8 cellular contexts compared by ENCODE assay signal in the genomic region with DNA sequence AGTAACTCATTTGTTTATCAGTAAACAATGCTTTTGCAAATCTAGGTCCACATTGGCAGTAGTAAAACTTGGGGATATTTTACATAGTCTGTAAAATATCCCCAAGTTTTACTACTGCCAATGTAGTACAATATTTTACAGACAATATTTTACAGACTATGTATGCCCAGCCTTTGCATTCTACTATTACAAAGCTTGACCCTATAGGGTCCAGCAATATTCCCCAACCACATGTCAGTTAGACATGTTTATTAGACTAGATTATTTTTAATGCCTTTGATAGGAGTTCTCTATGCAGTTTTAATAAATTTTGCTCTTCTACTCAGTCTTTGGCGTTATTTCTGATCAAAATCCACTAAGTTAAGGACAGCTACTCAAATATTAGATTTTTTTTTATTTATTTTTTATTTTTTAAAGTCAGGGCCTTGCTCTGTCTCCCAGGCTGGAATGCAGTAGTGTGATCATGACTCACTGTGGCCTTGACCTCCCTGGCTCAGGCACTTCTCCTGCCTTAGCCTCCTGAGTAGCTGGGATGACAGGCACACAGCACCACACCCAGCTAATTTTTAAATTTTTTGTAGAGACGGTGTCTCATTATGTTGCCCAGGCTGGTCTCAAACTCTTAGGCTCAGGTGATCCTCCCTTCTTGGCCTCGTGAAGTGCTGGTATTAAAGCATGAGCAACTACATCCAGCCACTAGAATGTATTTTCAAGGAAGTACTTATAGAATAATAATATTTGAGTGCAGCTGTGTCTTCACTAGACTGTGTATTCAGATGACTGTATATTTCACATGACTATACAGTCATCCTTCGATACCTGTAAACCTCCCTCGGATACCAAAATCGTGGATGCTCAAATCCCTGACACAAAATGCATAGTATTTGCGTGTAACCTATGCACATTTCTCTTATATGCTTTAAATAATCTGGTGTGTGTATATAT. TPM values are rescaled to one million over a fixed set of nuclear protein-coding genes. Genes with fewer than 3 reads are reported as not detected.
DNase-seq lines count a peak whose midpoint lies in the region; ATAC-seq, FAIRE-seq and TF ChIP-seq lines count a peak whose summit lies in the region.
"Had no signal": no experiment of that assay in that cellular context is flagged by ENCODE, and none has a peak within 500 bp of the region (broad histone marks: within the 10 kb centered on the region; RNA-seq: fewer than 3 reads in every experiment).

No MANE protein-coding gene starts in this region.

- TF ChIP-seq POLR2A in HepG2 (IDR thresholded peaks at IDR 0.05; ENCODE audit: insufficient read depth in 1 of 2, low read depth in 2 of 2, low read length in 2 of 2) (no peak), transverse colon (IDR thresholded peaks at IDR 0.05) (no peak)

- H3K27me3 Mint-ChIP-seq in central memory CD8-positive, alpha-beta T cell: no peaks in the 10 kb centered on the region

- TF ChIP-seq EP300 in HepG2 (IDR thresholded peaks at IDR 0.05; ENCODE audit: low read depth in 2 of 2, low read length in 2 of 2) (peak in 1 of 2 experiments; percentile 31; a peak in 1 of 4 replicates), HepG2 (CRISPR knock-in tag; IDR thresholded peaks at IDR 0.05; ENCODE audit: borderline replicate concordance) (no peak), transverse colon (IDR thresholded peaks at IDR 0.05; ENCODE audit: low read depth) (no peak)

- H3K9ac ChIP-seq in HepG2 (ENCODE audit: insufficient read depth, low read depth, low read length): no peak overlapping the region

- intact Hi-C loops in HepG2 (cut with micrococcal nuclease; ENCODE audit: unreplicated experiment): loop anchor here (2.0 kb wide), 1 partner anchor 14 kb away; no protein-coding TSS in a partner anchor
- intact Hi-C loops in transverse colon (cut with DNase I; ENCODE audit: low total_unique reads): no loop called here

- H3K27ac ChIP-seq in HepG2 (ENCODE audit: extremely low read length, insufficient read depth, low read length): peak overlapping the region; percentile 59
- peak overlapping the region; percentile 32 to 50 (median 46) for H3K27ac ChIP-seq in transverse colon

- H3K4me1 ChIP-seq in HepG2 (ENCODE audit: insufficient read depth, low read length) (peaks cover 47% of the 10 kb centered on the region), transverse colon (peaks cover 0 to 52% (median 9%) of the 10 kb centered on the region in 4 donors)

- in situ Hi-C loops in HepG2 (cut with HindIII; ENCODE audit: extremely low pct_ligation_motif_present, low pct_unique_long_range_greater_than_20kb): loop anchor here (25.0 kb wide), 1 partner anchor 468 kb away; no protein-coding TSS in a partner anchor
- in situ Hi-C loops in transverse colon (cut with MboI; ENCODE audit: low pct_ligation_motif_present in 1 of 4, low pct_unique_long_range_greater_than_20kb in 1 of 4, low sequenced_read_pairs in 3 of 4): no loop called here

- H3K36me3 Mint-ChIP-seq in central memory CD8-positive, alpha-beta T cell (ENCODE audit: insufficient read depth): peaks cover 48% of the 10 kb centered on the region
- H3K36me3 Mint-ChIP-seq in stimulated activated effector memory CD8-positive, alpha-beta T cell treated with anti-CD3 and anti-CD28 coated beads, Interleukin-12 subunit alpha, Interleukin-12 subunit beta, amount 100 ng/mL, for 72 hours: peaks cover 96% of the 10 kb centered on the region

- no peak for TF ChIP-seq RAD21 in HepG2 (CRISPR knock-in tag; IDR thresholded peaks at IDR 0.05)

- no TSS peak for BruUV-seq in HepG2 (replicated peaks; lab: Mats Ljungman, UMichigan)

- H3K36me3 ChIP-seq in HepG2 (replicated peaks in 1 of 2; ENCODE audit: control insufficient read depth in 1 of 2, insufficient read depth in 2 of 2, low read length in 2 of 2) (peaks cover 4 to 32% of the 10 kb centered on the region in 2 experiments), transverse colon (peaks cover 0 to 35% (median 13%) of the 10 kb centered on the region in 4 donors)

- H3K4me1 Mint-ChIP-seq in central memory CD8-positive, alpha-beta T cell: peaks cover 71% of the 10 kb centered on the region
- H3K4me1 Mint-ChIP-seq in stimulated activated effector memory CD8-positive, alpha-beta T cell treated with anti-CD3 and anti-CD28 coated beads, Interleukin-12 subunit alpha, Interleukin-12 subunit beta, amount 100 ng/mL, for 72 hours: peaks cover 41% of the 10 kb centered on the region

- ATAC-seq in central memory CD8-positive, alpha-beta T cell (replicated peaks; ENCODE audit: extremely low read depth, poor library complexity, severe bottlenecking): no peak
- ATAC-seq in HepG2: peak; percentile 95
- no peak for ATAC-seq in stimulated activated effector memory CD8-positive, alpha-beta T cell treated with anti-CD3 and anti-CD28 coated beads, Interleukin-12 subunit alpha, Interleukin-12 subunit beta, amount 100 ng/mL, for 72 hours

- H3K9me3 ChIP-seq in HepG2 (ENCODE audit: low read length) (no peaks in the 10 kb centered on the region), transverse colon (no peaks in the 10 kb centered on the region)

- H3K4me2 ChIP-seq in HepG2 (ENCODE audit: low read depth, low read length): no peak overlapping the region

- no peaks in the 10 kb centered on the region for H3K9me3 Mint-ChIP-seq in central memory CD8-positive, alpha-beta T cell
- no peaks in the 10 kb centered on the region for H3K9me3 Mint-ChIP-seq in stimulated activated effector memory CD8-positive, alpha-beta T cell treated with anti-CD3 and anti-CD28 coated beads, Interleukin-12 subunit alpha, Interleukin-12 subunit beta, amount 100 ng/mL, for 72 hours

- POLR2A ChIA-PET in HepG2 (lab: Yijun Ruan, JAX): interaction anchor here (1.5 to 1.7 kb wide), 3 partner anchors 11 to 20 kb away, joined by 8 to 19 read pairs (median 14); partner anchors contain the start of genes DNAI4 and MIER1

- H3K4me3 Mint-ChIP-seq in central memory CD8-positive, alpha-beta T cell: no peak overlapping the region
- H3K4me3 Mint-ChIP-seq in stimulated activated effector memory CD8-positive, alpha-beta T cell treated with anti-CD3 and anti-CD28 coated beads, Interleukin-12 subunit alpha, Interleukin-12 subunit beta, amount 100 ng/mL, for 72 hours: no peak overlapping the region

- CTCF ChIA-PET in HepG2 (lab: Yijun Ruan, JAX; ENCODE audit: low intra/inter-chr PET ratio, low total read pairs): no interaction called here

- peak overlapping the region; percentile 12 for H3K27ac Mint-ChIP-seq in central memory CD8-positive, alpha-beta T cell (ENCODE audit: low read depth)
- H3K27ac Mint-ChIP-seq in stimulated activated effector memory CD8-positive, alpha-beta T cell treated with anti-CD3 and anti-CD28 coated beads, Interleukin-12 subunit alpha, Interleukin-12 subunit beta, amount 100 ng/mL, for 72 hours: no peak overlapping the region

- H4K20me1 ChIP-seq in HepG2 (ENCODE audit: insufficient read depth, low read length): no peaks in the 10 kb centered on the region; the same call in none of the 2 replicates

- H3K27me3 ChIP-seq in HepG2 (ENCODE audit: control insufficient read depth in 1 of 2, insufficient read depth in 2 of 2, low read length in 2 of 2) (no peaks in the 10 kb centered on the region), transverse colon (no peaks in the 10 kb centered on the region)

- TF ChIP-seq CTCF in HepG2 (CRISPR knock-in tag; IDR thresholded peaks at IDR 0.05) (no peak), transverse colon (IDR thresholded peaks at IDR 0.05) (no peak)

- no peak for FAIRE-seq in HepG2 (lab: Jason Lieb, UNC)
- no peak for FAIRE-seq in HTR-8/SVneo (lab: Jason Lieb, UNC)

- H3K4me3 ChIP-seq in HepG2 (replicated peaks in 1 of 3; ENCODE audit: insufficient read depth in 1 of 3, low read depth in 2 of 3, low read length in 3 of 3) (no peak overlapping the region), transverse colon (no peak overlapping the region)

- DNase-seq in M059J (ENCODE audit: low read depth) (peak; percentile 86), HepG2 (ENCODE audit: low spot score) (peak; percentile 79), transverse colon (peak; percentile 38), HTR-8/SVneo (ENCODE audit: insufficient read length, low spot score) (no peak), activated T-cell treated with anti-CD3 and anti-CD28 coated beads for 4 hours (no peak)
- DNase-seq in central memory CD8-positive, alpha-beta T cell (ENCODE audit: low spot score in 2 of 2): no peak
- DNase-seq in stimulated activated effector memory CD8-positive, alpha-beta T cell treated with anti-CD3 and anti-CD28 coated beads, Interleukin-12 subunit alpha, Interleukin-12 subunit beta, amount 100 ng/mL, for 72 hours (ENCODE audit: low spot score in 2 of 2): no peak
- DNase-seq: activated CD4-positive, alpha-beta T cell treated with anti-CD3 and anti-CD28 coated beads for 48 hours had no signal

- peaks cover 46% of the 10 kb centered on the region for H3K79me2 ChIP-seq in HepG2 (ENCODE audit: insufficient read depth, low read length)

- H2AFZ ChIP-seq in HepG2 (ENCODE audit: low read length): no peak overlapping the region

- WGBS in HepG2 (ENCODE audit: low lambda C conversion rate): 72% methylated on average over 7 of the region's 7 CpGs
- WGBS in transverse colon (ENCODE audit: low coverage in 1 of 2), 2 donors: 84 to 87% methylated on average over 7 of the region's 7 CpGs

RNA-seq across cellular contexts. Expression of gene MIER1, which starts 19.8 kb away (rescaled TPM):
- total RNA-seq in M059J (2014; rRNA removed; shearing (Covaris generic)): 20.2 and 26.3 TPM in 2 replicates
- 30.4 and 49.3 TPM in 2 replicates for total RNA-seq in HepG2 (2016; rRNA removed; fragmentation: Illumina TruSeq; extraction: Trizol)
- total RNA-seq in HepG2 (2016; cell fraction: cytosol; rRNA removed; fragmentation: Illumina TruSeq; extraction: Trizol; ENCODE audit: low read depth): 21.3 and 23.1 TPM in 2 replicates
- total RNA-seq in HepG2 (2016; cell fraction: insoluble cytoplasmic fraction; rRNA removed; fragmentation: Illumina TruSeq; extraction: Trizol): 29.2 and 46.7 TPM in 2 replicates
- total RNA-seq in HepG2 (2016; cell fraction: membrane; rRNA removed; fragmentation: Illumina TruSeq; extraction: Trizol): 20.0 and 23.3 TPM in 2 replicates
- 27.6 and 28.7 TPM in 2 replicates for total RNA-seq in HepG2 (2016; cell fraction: nucleus; rRNA removed; fragmentation: Illumina TruSeq; extraction: Trizol)
- polyA plus RNA-seq in HepG2 (2011; rRNA removed): 5.8 and 7.0 TPM in 2 replicates
- 2.4 and 3.9 TPM in 2 replicates for polyA plus RNA-seq in HepG2 (2011; cell fraction: cytosol; rRNA removed)
- polyA plus RNA-seq in HepG2 (2011; cell fraction: nucleus; rRNA removed): 3.5 and 4.5 TPM in 2 replicates
- 9.4 and 12.5 TPM in 2 replicates for polyA plus RNA-seq in HepG2 (2012)
- 2.3 and 2.4 TPM in 2 replicates for polyA plus RNA-seq in HepG2 (2016; cell fraction: cytosol; fragmentation: Illumina TruSeq; extraction: Trizol; ENCODE audit: low read depth)
- polyA plus RNA-seq in HepG2 (2016; cell fraction: insoluble cytoplasmic fraction; fragmentation: Illumina TruSeq; extraction: Trizol; ENCODE audit: low read depth): 24.6 and 29.2 TPM in 2 replicates
- 6.4 and 6.7 TPM in 2 replicates for polyA plus RNA-seq in HepG2 (2016; cell fraction: membrane; fragmentation: Illumina TruSeq; extraction: Trizol; ENCODE audit: low read depth)
- 21.5 and 24.2 TPM in 2 replicates for polyA plus RNA-seq in HepG2 (2016; cell fraction: nucleus; fragmentation: Illumina TruSeq; extraction: Trizol; ENCODE audit: insufficient read depth, low read depth)
- polyA minus RNA-seq in HepG2 (2011; rRNA and poly(A)+ RNA removed; ENCODE audit: low replicate concordance): 7.4 and 14.2 TPM in 2 replicates
- 18.3 and 20.1 TPM in 2 replicates for polyA minus RNA-seq in HepG2 (2011; cell fraction: cytosol; rRNA and poly(A)+ RNA removed)
- 51.3 and 53.3 TPM in 2 replicates for polyA minus RNA-seq in HepG2 (2011; cell fraction: nucleus; rRNA and poly(A)+ RNA removed)
- total RNA-seq in transverse colon: 10 to 100 TPM; 32.6 to 85.7 (median 65.2) TPM

RNA-seq across cellular contexts. Expression of gene DNAI4, which starts 19.9 kb away (rescaled TPM):
- total RNA-seq in M059J (2014; rRNA removed; shearing (Covaris generic)): 4.3 and 5.9 TPM in 2 replicates
- total RNA-seq in HepG2 (2016; rRNA removed; fragmentation: Illumina TruSeq; extraction: Trizol) (0.04 and 0.38 TPM in 2 replicates), transverse colon (10 to 100 TPM in 2 of 4 donors, 1 to 10 TPM in 2; 6.2 to 26.5 (median 16.8) TPM)
- total RNA-seq in HepG2 (2016; cell fraction: cytosol; rRNA removed; fragmentation: Illumina TruSeq; extraction: Trizol; ENCODE audit: low read depth): 1.8 and 4.7 TPM in 2 replicates
- total RNA-seq in HepG2 (2016; cell fraction: insoluble cytoplasmic fraction; rRNA removed; fragmentation: Illumina TruSeq; extraction: Trizol): 0.33 and 2.4 TPM in 2 replicates
- 0.69 and 0.80 TPM in 2 replicates for total RNA-seq in HepG2 (2016; cell fraction: membrane; rRNA removed; fragmentation: Illumina TruSeq; extraction: Trizol)
- 3.9 and 6.5 TPM in 2 replicates for total RNA-seq in HepG2 (2016; cell fraction: nucleus; rRNA removed; fragmentation: Illumina TruSeq; extraction: Trizol)
- polyA plus RNA-seq in HepG2 (2011; rRNA removed): 0.08 and 0.25 TPM in 2 replicates
- polyA plus RNA-seq in HepG2 (2011; cell fraction: cytosol; rRNA removed): 0.08 and 0.15 TPM in 2 replicates
- 0.02 and 0.16 TPM in 2 replicates for polyA plus RNA-seq in HepG2 (2011; cell fraction: nucleus; rRNA removed)
- 0.24 and 2.1 TPM in 2 replicates for polyA plus RNA-seq in HepG2 (2012)
- polyA plus RNA-seq in HepG2 (2016; cell fraction: cytosol; fragmentation: Illumina TruSeq; extraction: Trizol; ENCODE audit: low read depth): 0.80 and 2.0 TPM in 2 replicates
- polyA plus RNA-seq in HepG2 (2016; cell fraction: insoluble cytoplasmic fraction; fragmentation: Illumina TruSeq; extraction: Trizol; ENCODE audit: low read depth): 0.37 and 0.70 TPM in 2 replicates
- polyA plus RNA-seq in HepG2 (2016; cell fraction: membrane; fragmentation: Illumina TruSeq; extraction: Trizol; ENCODE audit: low read depth): 0.24 and 1.4 TPM in 2 replicates
- 0.70 and 0.71 TPM in 2 replicates for polyA plus RNA-seq in HepG2 (2016; cell fraction: nucleus; fragmentation: Illumina TruSeq; extraction: Trizol; ENCODE audit: insufficient read depth, low read depth)
- 0.89 and 3.4 TPM in 2 replicates for polyA minus RNA-seq in HepG2 (2011; rRNA and poly(A)+ RNA removed; ENCODE audit: low replicate concordance)
- not detected in 2 replicates for polyA minus RNA-seq in HepG2 (2011; cell fraction: cytosol; rRNA and poly(A)+ RNA removed)
- 0.50 and 0.64 TPM in 2 replicates for polyA minus RNA-seq in HepG2 (2011; cell fraction: nucleus; rRNA and poly(A)+ RNA removed)

Comparison
In these comparisons a context has a peak if more than half of its experiments do, and no peak if none do; other contexts are left out.
1. DNase-seq: peak in M059J (single experiment), HepG2 (single experiment) and transverse colon (single experiment); none in central memory CD8-positive, alpha-beta T cell (0 of 2), stimulated activated effector memory CD8-positive, alpha-beta T cell treated with anti-CD3 and anti-CD28 coated beads, Interleukin-12 subunit alpha, Interleukin-12 subunit beta, amount 100 ng/mL, for 72 hours (0 of 2), HTR-8/SVneo (single experiment) and activated T-cell treated with anti-CD3 and anti-CD28 coated beads for 4 hours (single experiment).